Comparison of ENCODE assay signal across 15 cellular contexts in the genomic region with DNA sequence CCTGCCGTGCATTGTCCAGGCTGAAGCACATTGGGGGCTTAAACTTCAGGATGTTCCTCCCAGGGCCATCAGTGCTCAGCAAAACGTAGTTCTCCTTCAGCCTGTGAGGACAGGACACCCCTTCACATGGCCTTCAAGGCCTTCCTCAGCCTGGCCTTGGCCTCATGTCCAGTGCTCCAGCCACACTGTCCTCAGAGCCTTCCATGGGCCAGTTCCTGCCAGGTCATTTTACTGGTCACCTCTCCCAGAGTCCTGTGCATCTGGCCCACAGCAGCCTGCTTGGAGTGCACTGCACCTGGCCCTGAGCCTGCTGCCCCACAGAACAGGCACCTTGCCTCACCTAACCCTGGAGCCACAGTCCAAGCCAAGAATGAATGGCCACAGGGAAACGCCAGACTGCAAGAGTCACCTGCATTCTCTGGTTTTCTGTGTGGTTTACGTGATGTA. TPM values are rescaled to one million over a fixed set of nuclear protein-coding genes. Genes with fewer than 3 reads are reported as not detected.
A peak's percentile ranks its signal among the peaks of the same experiment; 100 is the strongest.
DNase-seq lines count a peak whose midpoint lies in the region; TF ChIP-seq lines count a peak whose summit lies in the region.
"Had no signal": no experiment of that assay in that cellular context is flagged by ENCODE, and none has a peak within 500 bp of the region (broad histone marks: within the 10 kb centered on the region; RNA-seq: fewer than 3 reads in every experiment).

No MANE protein-coding gene starts in this region.

- H3K9ac ChIP-seq in colonic mucosa (ENCODE audit: low read depth in 2 of 2, low read length in 2 of 2) (peak overlapping the region; percentile 19 to 80), mesendoderm (ENCODE audit: low read length) (no peak overlapping the region)

- DNase-seq in DMS 273 (lab: John Stamatoyannopoulos, UW; ENCODE audit: unreplicated experiment) (peak; percentile 52), DMS 273 treated with DMSO at 0.1 percent for 48 hours (lab: John Stamatoyannopoulos, UW) (no peak), NAMALWA (ENCODE audit: low spot score) (peak; percentile 35), colonic mucosa (no peak), progenitor cell of endocrine pancreas (ENCODE audit: low spot score, unreplicated experiment) (no peak), mesendoderm (no peak), retina (no peak)
- DNase-seq in CD8-positive, alpha-beta memory T cell: no peak
- DNase-seq: 8988T; activated effector memory CD4-positive, alpha-beta T cell treated with Interleukin-2 at 50 U/mL for 16 hours; caudate nucleus; NCI-H345; testis had no signal

- no peak overlapping the region for H2BK15ac ChIP-seq in mesendoderm (replicated peaks; ENCODE audit: low read depth)

- H3K27me3 ChIP-seq in colonic mucosa (no peaks in the 10 kb centered on the region), mesendoderm (ENCODE audit: insufficient read depth, low read length, poor library complexity) (no peaks in the 10 kb centered on the region)
- H3K27me3 ChIP-seq in CD8-positive, alpha-beta memory T cell (ENCODE audit: insufficient read depth, low read length, poor library complexity, severe bottlenecking): no peaks in the 10 kb centered on the region
- H3K27me3 ChIP-seq: testis had no signal

- no peak overlapping the region for H4K5ac ChIP-seq in mesendoderm (ENCODE audit: low read length)

- CTCF ChIA-PET in CD8-positive, alpha-beta memory T cell (lab: Charles Lee): no interaction called here

- no peaks in the 10 kb centered on the region for H3K9me3 Mint-ChIP-seq in progenitor cell of endocrine pancreas (ENCODE audit: low read depth)
- no peaks in the 10 kb centered on the region for H3K9me3 Mint-ChIP-seq in CD8-positive, alpha-beta memory T cell

- H3K27ac ChIP-seq in colonic mucosa (peak overlapping the region; percentile 90), mesendoderm (ENCODE audit: low read depth, low read length) (no peak overlapping the region)
- H3K27ac ChIP-seq in CD8-positive, alpha-beta memory T cell (ENCODE audit: low read depth, low read length): no peak overlapping the region
- H3K27ac ChIP-seq: testis had no signal

- H3K36me3 Mint-ChIP-seq in progenitor cell of endocrine pancreas (ENCODE audit: insufficient read depth): peaks cover 25% of the 10 kb centered on the region
- peaks cover 9 to 91% (median 10%) of the 10 kb centered on the region in 3 donors for H3K36me3 Mint-ChIP-seq in CD8-positive, alpha-beta memory T cell

- H3K4me3 Mint-ChIP-seq in progenitor cell of endocrine pancreas (ENCODE audit: low read depth): no peak overlapping the region
- no peak overlapping the region for H3K4me3 Mint-ChIP-seq in CD8-positive, alpha-beta memory T cell

- no peak overlapping the region for H3K18ac ChIP-seq in mesendoderm (ENCODE audit: low read length)

- H3K9me3 ChIP-seq in colonic mucosa: no peaks in the 10 kb centered on the region
- no peaks in the 10 kb centered on the region for H3K9me3 ChIP-seq in CD8-positive, alpha-beta memory T cell (ENCODE audit: low read length)
- H3K9me3 ChIP-seq: testis had no signal

- H3K4ac ChIP-seq in mesendoderm (ENCODE audit: low read depth, low read length): no peak overlapping the region

- peaks cover 6% of the 10 kb centered on the region for H3K79me2 ChIP-seq in mesendoderm (ENCODE audit: control insufficient read depth, insufficient read depth, low read length)

- H3K4me3 ChIP-seq in colonic mucosa: no peak overlapping the region
- no peak overlapping the region for H3K4me3 ChIP-seq in CD8-positive, alpha-beta memory T cell (ENCODE audit: low read length)
- H3K4me3 ChIP-seq in mesendoderm (ENCODE audit: low read length): no peak overlapping the region
- H3K4me3 ChIP-seq: testis had no signal

- no peak overlapping the region for H2AK5ac ChIP-seq in mesendoderm (ENCODE audit: low read length)

- WGBS in mesendoderm (ENCODE audit: extremely low coverage, insufficient coverage, low lambda C conversion rate): no CpG with 5 or more reads among the region's 4 CpGs

- no peaks in the 10 kb centered on the region for H3K27me3 Mint-ChIP-seq in progenitor cell of endocrine pancreas
- H3K27me3 Mint-ChIP-seq in CD8-positive, alpha-beta memory T cell: no peaks in the 10 kb centered on the region

- peaks cover 2% of the 10 kb centered on the region for H3K79me1 ChIP-seq in mesendoderm (ENCODE audit: low read length)

- POLR2A ChIA-PET in CD8-positive, alpha-beta memory T cell (lab: Charles Lee): interaction anchor here (1.4 kb wide), 1 partner anchor 9 kb away, joined by 3 read pairs; the partner anchor contains the start of gene HNRNPAB

- H3K23ac ChIP-seq in mesendoderm (ENCODE audit: low read length): no peak overlapping the region

- H3K36me3 ChIP-seq in colonic mucosa: peaks cover 17% of the 10 kb centered on the region
- H3K36me3 ChIP-seq in CD8-positive, alpha-beta memory T cell (ENCODE audit: insufficient read depth, low read length): peaks cover 68% of the 10 kb centered on the region
- peaks cover 47% of the 10 kb centered on the region for H3K36me3 ChIP-seq in mesendoderm (ENCODE audit: control insufficient read depth, insufficient read depth, low read length)

- H2BK120ac ChIP-seq in mesendoderm (ENCODE audit: low read depth, low read length): no peak overlapping the region

- H2BK5ac ChIP-seq in mesendoderm (ENCODE audit: low read length): no peak overlapping the region

- peaks cover under 1% of the 10 kb centered on the region for H3K4me1 Mint-ChIP-seq in progenitor cell of endocrine pancreas (ENCODE audit: low read depth)
- H3K4me1 Mint-ChIP-seq in CD8-positive, alpha-beta memory T cell: peaks cover 17 to 52% (median 33%) of the 10 kb centered on the region in 3 donors

- intact Hi-C loops in colonic mucosa (cut with DNase I): no loop called here

- TF ChIP-seq CTCF in colonic mucosa (IDR thresholded peaks at IDR 0.05) (no peak), progenitor cell of endocrine pancreas (IDR thresholded peaks at IDR 0.05; ENCODE audit: unreplicated experiment) (no peak)

- H3K4me1 ChIP-seq in colonic mucosa (peaks cover 34% of the 10 kb centered on the region), mesendoderm (ENCODE audit: control insufficient read depth, low read depth, low read length) (no peaks in the 10 kb centered on the region)
- peaks cover 5% of the 10 kb centered on the region for H3K4me1 ChIP-seq in CD8-positive, alpha-beta memory T cell (ENCODE audit: insufficient read depth, low read length)

- H3K4me2 ChIP-seq in mesendoderm (ENCODE audit: low read length): no peak overlapping the region

- no peak overlapping the region for H4K8ac ChIP-seq in mesendoderm (ENCODE audit: low read depth, low read length)

- no peak overlapping the region for H3K56ac ChIP-seq in mesendoderm (ENCODE audit: low read length)

- peak overlapping the region; percentile 45 for H3K27ac Mint-ChIP-seq in progenitor cell of endocrine pancreas
- H3K27ac Mint-ChIP-seq in CD8-positive, alpha-beta memory T cell: peak overlapping the region in 4 of 8 donors; percentile 6 to 71 (median 58)

RNA-seq across cellular contexts. Expression of gene HNRNPAB, which starts 8.7 kb away (rescaled TPM):
- 100 to 1,000 TPM; 286 to 385 TPM for total RNA-seq in colonic mucosa
- total RNA-seq in progenitor cell of endocrine pancreas: 214 and 223 TPM in 2 replicates
- total RNA-seq in CD8-positive, alpha-beta memory T cell: 100 to 1,000 TPM; 672 to 673 TPM
- 80.5 TPM for polyA plus RNA-seq in CD8-positive, alpha-beta memory T cell
- polyA plus RNA-seq in mesendoderm (2013, experiment 1 of 2): 447 TPM
- polyA plus RNA-seq in mesendoderm (2013, experiment 2 of 2): 445 TPM

RNA-seq across cellular contexts. Expression of gene PHYKPL, which starts 19.6 kb away (rescaled TPM):
- total RNA-seq in colonic mucosa: 100 to 1,000 TPM; 101 to 159 TPM
- total RNA-seq in progenitor cell of endocrine pancreas: 113 and 123 TPM in 2 replicates
- total RNA-seq in CD8-positive, alpha-beta memory T cell: 10 to 100 TPM; 57.8 to 61.1 TPM
- polyA plus RNA-seq in CD8-positive, alpha-beta memory T cell: 41.6 TPM
- polyA plus RNA-seq in mesendoderm (2013, experiment 1 of 2): 8.1 TPM
- 6.6 TPM for polyA plus RNA-seq in mesendoderm (2013, experiment 2 of 2)

RNA-seq across cellular contexts. Expression of gene GMCL2, which starts 25.9 kb away (rescaled TPM):
- not detected for total RNA-seq in colonic mucosa
- not detected in 2 replicates for total RNA-seq in progenitor cell of endocrine pancreas
- not detected for total RNA-seq in CD8-positive, alpha-beta memory T cell
- polyA plus RNA-seq in CD8-positive, alpha-beta memory T cell: not detected
- 0.01 TPM for polyA plus RNA-seq in mesendoderm (2013, experiment 1 of 2)
- not detected for polyA plus RNA-seq in mesendoderm (2013, experiment 2 of 2)
- total RNA-seq: esophagus mucosa, mesenteric fat pad had no signal

RNA-seq across cellular contexts. Expression of gene NHP2, which starts 59.3 kb away (rescaled TPM):
- total RNA-seq in colonic mucosa (100 to 1,000 TPM in 1 of 2 donors, 10 to 100 TPM in 1; 64.8 to 182 TPM), progenitor cell of endocrine pancreas (114 and 119 TPM in 2 replicates)
- total RNA-seq in CD8-positive, alpha-beta memory T cell: 100 to 1,000 TPM; 298 to 311 TPM
- polyA plus RNA-seq in CD8-positive, alpha-beta memory T cell: 219 TPM
- 283 TPM for polyA plus RNA-seq in mesendoderm (2013, experiment 1 of 2)
- 289 TPM for polyA plus RNA-seq in mesendoderm (2013, experiment 2 of 2)

Comparison
In these comparisons a context has a peak if more than half of its experiments do, and no peak if none do; other contexts are left out.
1. DNase-seq: peak in DMS 273 (single experiment) and NAMALWA (single experiment); none in DMS 273 treated with DMSO at 0.1 percent for 48 hours (single experiment), colonic mucosa (single experiment), progenitor cell of endocrine pancreas (single experiment), CD8-positive, alpha-beta memory T cell (0 of 5), mesendoderm (single experiment) and retina (single experiment).